ENCODE assay signal across 11 cellular contexts in genomic region chr11:64060263-64060860, GRCh38. TPM values are rescaled to one million over a fixed set of nuclear protein-coding genes. Genes with fewer than 3 reads are reported as not detected.
DNase-seq lines count a peak whose midpoint lies in the region; ATAC-seq and TF ChIP-seq lines count a peak whose summit lies in the region.
"Had no signal": no experiment of that assay in that cellular context is flagged by ENCODE, and none has a peak within 500 bp of the region (broad histone marks: within the 10 kb centered on the region; RNA-seq: fewer than 3 reads in every experiment).

No MANE protein-coding gene starts in this region.

- TF ChIP-seq CTCF in AG09309 (IDR thresholded peaks at IDR 0.05; ENCODE audit: control insufficient read depth, insufficient read depth, low read depth, low read length, missing control alignments) (no peak), IMR-90 (conservative IDR thresholded peaks at IDR 0.05; ENCODE audit: low read depth, low read length) (no peak), nephron (IDR thresholded peaks at IDR 0.05; ENCODE audit: unreplicated experiment in 3 of 3) (no peak), omental fat pad (IDR thresholded peaks at IDR 0.05) (no peak)

- no peaks in the 10 kb centered on the region for H3K36me3 Mint-ChIP-seq in nephron (ENCODE audit: low read depth)

- H3K36me3 ChIP-seq in IMR-90 (ENCODE audit: control insufficient read depth, insufficient read depth, low read length) (no peaks in the 10 kb centered on the region), ectodermal cell (ENCODE audit: control insufficient read depth, insufficient read depth, low read length) (no peaks in the 10 kb centered on the region)

- POLR2A ChIA-PET in IMR-90 (lab: Charles Lee; ENCODE audit: unreplicated experiment): no interaction called here

- no peak overlapping the region for H3K56ac ChIP-seq in IMR-90 (ENCODE audit: extremely low read depth, insufficient read depth, low read length)

- no peaks in the 10 kb centered on the region for H3K9me3 ChIP-seq in IMR-90 (ENCODE audit: control insufficient read depth, insufficient read depth, low read length)
- H3K9me3 ChIP-seq in ectodermal cell (ENCODE audit: control insufficient read depth, low read length): no peaks in the 10 kb centered on the region

- BruUV-seq in IMR-90 (replicated peaks; lab: Mats Ljungman, UMichigan): no TSS peak

- ATAC-seq in IMR-90 (ENCODE audit: low read depth) (no peak), omental fat pad (ENCODE audit: low FRiP score) (no peak), GM21619 (IDR thresholded peaks at IDR 0.05; ENCODE audit: unreplicated experiment) (no peak)

- dilution Hi-C loops in IMR-90 (cut with HindIII; ENCODE audit: low sequenced_read_pairs, unreplicated experiment): no loop called here

- H3K4me1 ChIP-seq in IMR-90 (ENCODE audit: control insufficient read depth, insufficient read depth, low read length): peaks cover 3% of the 10 kb centered on the region; the same call in 1 of the 2 replicates
- peaks cover 32% of the 10 kb centered on the region for H3K4me1 ChIP-seq in ectodermal cell (ENCODE audit: control insufficient read depth, insufficient read depth, low read length)

- no peak overlapping the region for H3K27ac Mint-ChIP-seq in nephron

- H3K27ac ChIP-seq in IMR-90 (ENCODE audit: insufficient read depth, low read length) (no peak overlapping the region), ectodermal cell (ENCODE audit: insufficient read depth, low read depth, low read length, poor library complexity, severe bottlenecking) (no peak overlapping the region)

- TF ChIP-seq POLR2A in IMR-90 (IDR thresholded peaks at IDR 0.05; ENCODE audit: low read depth, low read length): no peak

- peaks cover 4% of the 10 kb centered on the region; the same call in 1 of the 2 replicates for H3K27me3 ChIP-seq in IMR-90 (ENCODE audit: control insufficient read depth, insufficient read depth, low read length)
- H3K27me3 ChIP-seq in ectodermal cell (ENCODE audit: control insufficient read depth, insufficient read depth, low read length, poor library complexity, severe bottlenecking): peaks cover 40% of the 10 kb centered on the region

- H2AK5ac ChIP-seq in IMR-90 (ENCODE audit: low read depth, low read length): no peak overlapping the region

- peak overlapping the region in 2 of 3 experiments; percentile 58 to 65 for H3K4me3 Mint-ChIP-seq in nephron

- TF ChIP-seq RAD21 in IMR-90 (IDR thresholded peaks at IDR 0.05; ENCODE audit: low read length): no peak

- peaks cover under 1% of the 10 kb centered on the region; the same call in 1 of the 2 replicates for H4K20me1 ChIP-seq in IMR-90 (ENCODE audit: insufficient read depth, low read length)

- no peaks in the 10 kb centered on the region for H3K79me1 ChIP-seq in IMR-90 (ENCODE audit: low read depth in 1 of 2, low read length in 2 of 2)

- H3K4me3 ChIP-seq in AG09309 (ENCODE audit: control insufficient read depth, low read depth, low read length) (peak overlapping the region; percentile 17; the same call in 1 of the 2 replicates), IMR-90 (ENCODE audit: insufficient read depth, low read depth, low read length) (peak overlapping the region; percentile 56), ectodermal cell (ENCODE audit: insufficient read depth, low read depth, low read length) (peak overlapping the region; percentile 36)

- no peaks in the 10 kb centered on the region for H3K9me3 Mint-ChIP-seq in nephron

- no peak overlapping the region for H4K5ac ChIP-seq in IMR-90 (ENCODE audit: low read depth, low read length)

- H3K9ac ChIP-seq in IMR-90 (ENCODE audit: low read depth, low read length): no peak overlapping the region

- H2BK120ac ChIP-seq in IMR-90 (ENCODE audit: low read depth, low read length): no peak overlapping the region

- H3K18ac ChIP-seq in IMR-90 (ENCODE audit: low read depth, low read length): no peak overlapping the region

- intact Hi-C loops in IMR-90 (cut with micrococcal nuclease): no loop called here

- H2AFZ ChIP-seq in IMR-90 (replicated peaks; ENCODE audit: low read length, poor library complexity): peak overlapping the region; percentile 97

- H2BK20ac ChIP-seq in IMR-90 (ENCODE audit: low read depth, low read length): no peak overlapping the region

- DNase-seq in AG09309 (ENCODE audit: low read depth) (no peak), IMR-90 (no peak), HuH-7 (ENCODE audit: low spot score) (no peak), omental fat pad (ENCODE audit: low spot score) (no peak), cortex of kidney (lab: John Stamatoyannopoulos, UW) (no peak)
- DNase-seq: foreskin melanocyte; NK-92 treated with Interleukin-12 subunit alpha and Interleukin-12 subunit beta, amount 100 ng/mL, for 24 hours had no signal

- H2BK15ac ChIP-seq in IMR-90 (ENCODE audit: low read depth, low read length): no peak overlapping the region

- H2AK9ac ChIP-seq in IMR-90 (replicated peaks; ENCODE audit: low read depth, low read length, poor library complexity): peak overlapping the region; percentile 5

- H3K14ac ChIP-seq in IMR-90 (replicated peaks; ENCODE audit: low read depth, low read length): no peak overlapping the region

- H2BK5ac ChIP-seq in IMR-90 (ENCODE audit: low read depth, low read length, poor library complexity, severe bottlenecking): no peak overlapping the region

- WGBS in IMR-90 (ENCODE audit: extremely low coverage in 2 of 2, insufficient read length in 1 of 2), 2 experiments: 20% methylated on average over 15 of the region's 35 CpGs; no CpG with 5 or more reads in 1 of the 2 experiments
- 28 to 30% methylated on average over 35 of the region's 35 CpGs for WGBS in ectodermal cell, 2 experiments

- peaks cover 3% of the 10 kb centered on the region; the same call in 1 of the 2 replicates for H3K9me1 ChIP-seq in IMR-90 (ENCODE audit: insufficient read depth, low read length)

- H4K91ac ChIP-seq in IMR-90 (ENCODE audit: insufficient read depth, low read depth, low read length): no peak overlapping the region

- peak overlapping the region in 1 of 2 experiments; percentile 17; a peak in 2 of 4 replicates for H4K8ac ChIP-seq in IMR-90 (ENCODE audit: low read depth in 2 of 2, low read length in 2 of 2)

- H3K23ac ChIP-seq in IMR-90 (ENCODE audit: low read depth, low read length): no peak overlapping the region

- peaks cover 20% of the 10 kb centered on the region for H3K27me3 Mint-ChIP-seq in nephron (ENCODE audit: low read depth)

- in situ Hi-C loops in IMR-90 (cut with MboI; ENCODE audit: low sequenced_read_pairs): no loop called here

- peaks cover 27% of the 10 kb centered on the region for H3K4me1 Mint-ChIP-seq in nephron

- CTCF ChIA-PET in IMR-90 (lab: Yijun Ruan, JAX): no interaction called here

- peak overlapping the region; percentile 87 for H3K4me2 ChIP-seq in IMR-90 (ENCODE audit: low read depth, low read length)

- H3K4ac ChIP-seq in IMR-90 (ENCODE audit: low read depth, low read length): no peak overlapping the region

TF ChIP-seq in IMR-90, 13 proteins besides CTCF, POLR2A, EP300 and RAD21:
- TF ChIP-seq BHLHE40 (IDR thresholded peaks at IDR 0.05; ENCODE audit: low read depth, low read length): no peak
- TF ChIP-seq SMC3 (IDR thresholded peaks at IDR 0.05; ENCODE audit: low read depth, low read length): no peak
- TF ChIP-seq FOS (IDR thresholded peaks at IDR 0.05; ENCODE audit: low read depth, low read length): no peak
- TF ChIP-seq NFE2L2 (IDR thresholded peaks at IDR 0.05; ENCODE audit: low read depth, low read length): no peak
TF ChIP-seq in IMR-90: peak in this region for 0.

RNA-seq across cellular contexts. Expression of gene FLRT1, which starts 24.6 kb away (rescaled TPM):
- total RNA-seq in IMR-90 (2012; rRNA removed): under 0.01 TPM in 2 replicates
- polyA plus RNA-seq in IMR-90 (2012; rRNA removed): 0.07 TPM in 1 of 2 replicates, not detected in the other
- 0.08 TPM in 1 of 2 replicates, not detected in the other for polyA plus RNA-seq in IMR-90 (2012; cell fraction: cytosol; rRNA removed)
- polyA plus RNA-seq in IMR-90 (2012; cell fraction: nucleus; rRNA removed; ENCODE audit: low replicate concordance): 0.02 and 0.05 TPM in 2 replicates
- 1.3 TPM for polyA plus RNA-seq in ectodermal cell (2013, experiment 1 of 4)
- polyA plus RNA-seq in ectodermal cell (2013, experiment 2 of 4): 1.5 TPM
- 0.96 TPM for polyA plus RNA-seq in ectodermal cell (2013, experiment 3 of 4)
- 1.5 TPM for polyA plus RNA-seq in ectodermal cell (2013, experiment 4 of 4)
- total RNA-seq in omental fat pad: not detected
- total RNA-seq: G401 had no signal
